ENCODE assay signal across 2 cellular contexts in genomic region chrX:107978080-107978479, GRCh38.
TF ChIP-seq lines count a peak whose summit lies in the region.

No MANE protein-coding gene starts in this region.

TF ChIP-seq in GM12891, 5 proteins besides CTCF, POLR2A, EP300 and RAD21 (continued from another document):
- TF ChIP-seq SPI1 (IDR thresholded peaks at IDR 0.05; ENCODE audit: low read depth, low read length), result no peak

TF ChIP-seq in GM23338, 12 proteins besides CTCF, POLR2A, EP300 and RAD21 (continued from another document):
- TF ChIP-seq, protein P1, sequence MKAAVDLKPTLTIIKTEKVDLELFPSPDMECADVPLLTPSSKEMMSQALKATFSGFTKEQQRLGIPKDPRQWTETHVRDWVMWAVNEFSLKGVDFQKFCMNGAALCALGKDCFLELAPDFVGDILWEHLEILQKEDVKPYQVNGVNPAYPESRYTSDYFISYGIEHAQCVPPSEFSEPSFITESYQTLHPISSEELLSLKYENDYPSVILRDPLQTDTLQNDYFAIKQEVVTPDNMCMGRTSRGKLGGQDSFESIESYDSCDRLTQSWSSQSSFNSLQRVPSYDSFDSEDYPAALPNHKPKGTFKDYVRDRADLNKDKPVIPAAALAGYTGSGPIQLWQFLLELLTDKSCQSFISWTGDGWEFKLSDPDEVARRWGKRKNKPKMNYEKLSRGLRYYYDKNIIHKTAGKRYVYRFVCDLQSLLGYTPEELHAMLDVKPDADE (IDR thresholded peaks at IDR 0.05), result no peak
- TF ChIP-seq ZNF331 (CRISPR knock-in tag; IDR thresholded peaks at IDR 0.05; ENCODE audit: low read depth), result no peak
- no peak for TF ChIP-seq POLR2AphosphoS5 (IDR thresholded peaks at IDR 0.05; ENCODE audit: low read depth)
- TF ChIP-seq STAT1 (IDR thresholded peaks at IDR 0.05; ENCODE audit: unreplicated experiment), result no peak
- no peak for TF ChIP-seq NANOG (IDR thresholded peaks at IDR 0.05; ENCODE audit: borderline replicate concordance)
- no peak for TF ChIP-seq ZNF462 (CRISPR knock-in tag; IDR thresholded peaks at IDR 0.05)
- no peak for TF ChIP-seq ZNF114 (CRISPR knock-in tag; IDR thresholded peaks at IDR 0.05)
- TF ChIP-seq EZH2phosphoT487 (IDR thresholded peaks at IDR 0.05; ENCODE audit: unreplicated experiment), result no peak
- TF ChIP-seq REST (IDR thresholded peaks at IDR 0.05; ENCODE audit: unreplicated experiment), result no peak
